Comparison of ENCODE assay signal across 28 cellular contexts in the genomic region with DNA sequence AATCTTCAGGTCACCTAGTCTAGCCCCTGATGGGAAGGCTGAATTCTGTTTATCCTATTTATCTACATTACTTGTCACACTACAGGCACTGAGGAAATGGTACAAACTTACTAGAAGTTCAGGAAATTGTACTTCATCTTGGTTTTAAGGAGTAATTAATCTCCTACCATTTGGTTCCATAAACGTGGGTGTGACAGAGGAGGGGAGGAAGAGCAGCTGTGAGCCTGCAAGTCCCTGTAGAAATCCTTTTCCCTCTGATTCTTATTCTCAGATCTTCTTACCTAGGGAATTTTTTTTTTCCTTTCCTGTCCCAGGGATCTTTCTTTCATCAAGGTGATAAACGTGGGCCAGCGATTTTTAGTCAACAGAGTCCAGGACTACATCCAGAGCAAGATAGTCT. TPM values are rescaled to one million over a fixed set of nuclear protein-coding genes. Genes with fewer than 3 reads are reported as not detected.
DNase-seq lines count a peak whose midpoint lies in the region; ATAC-seq, FAIRE-seq and TF ChIP-seq lines count a peak whose summit lies in the region.
"Had no signal": no experiment of that assay in that cellular context is flagged by ENCODE, and none has a peak within 500 bp of the region (broad histone marks: within the 10 kb centered on the region; RNA-seq: fewer than 3 reads in every experiment).

No MANE protein-coding gene starts in this region.

- peaks cover 6% of the 10 kb centered on the region for H3K4me1 Mint-ChIP-seq in nephron
- H3K4me1 Mint-ChIP-seq: GM23338 had no signal

- H3K36me3 Mint-ChIP-seq in nephron (ENCODE audit: low read depth): peaks cover 50% of the 10 kb centered on the region

- in situ Hi-C loops in transverse colon (cut with MboI; ENCODE audit: low pct_ligation_motif_present in 1 of 4, low pct_unique_long_range_greater_than_20kb in 1 of 4, low sequenced_read_pairs in 3 of 4): no loop called here

- H3K27ac ChIP-seq in heart left ventricle (peak overlapping the region in 7 of 12 donors; percentile 3 to 85 (median 34)), kidney (ENCODE audit: low read depth in 2 of 2, low read length in 2 of 2) (peak overlapping the region; percentile 18 to 44), transverse colon (peak overlapping the region; percentile 81 to 86 (median 84))
- H3K27ac ChIP-seq: 22Rv1; BLaER1 treated with 17β-estradiol and CSF1 and Interleukin-3, amounts not matched to agents 10 nM and 100 nM; SJCRH30 had no signal

- no peak for TF ChIP-seq EP300 in transverse colon (IDR thresholded peaks at IDR 0.05; ENCODE audit: low read depth)

- no peak overlapping the region for H3K9ac ChIP-seq in kidney (ENCODE audit: low read length in 2 of 2)
- H3K9ac ChIP-seq: BLaER1 treated with 17β-estradiol and CSF1 and Interleukin-3, amounts not matched to agents 10 nM and 100 nM had no signal

- no peak for DNase-seq in heart left ventricle
- no peak for DNase-seq in cardiac septum (ENCODE audit: low spot score)
- no peak for DNase-seq in kidney
- no peak for DNase-seq in transverse colon
- no peak for DNase-seq in NCI-H69 (lab: John Stamatoyannopoulos, UW)
- DNase-seq: ACHN; Caco-2; CD4-positive, alpha-beta memory T cell; DMS 273 treated with DMSO at 0.1 percent for 48 hours; DMS79 treated with DMSO at 0.1 percent for 48 hours; HCEC 1CT; Karpas-422; MV-4-11; NCI-H1694; NCI-H2081; NCI-H2171; NCI-H524 treated with DMSO at 0.1 percent for 48 hours; SJCRH30 had no signal

- H3K36me3 ChIP-seq in heart left ventricle (peaks cover 0 to 95% (median 86%) of the 10 kb centered on the region in 9 donors), kidney (ENCODE audit: control insufficient read depth in 1 of 2, insufficient read depth in 2 of 2, low read length in 2 of 2) (peaks cover 58 to 74% of the 10 kb centered on the region in 2 donors), transverse colon (peaks cover 0 to 38% (median 7%) of the 10 kb centered on the region in 4 donors)
- H3K36me3 ChIP-seq: BLaER1 treated with 17β-estradiol and CSF1 and Interleukin-3, amounts not matched to agents 10 nM and 100 nM; SJCRH30 had no signal

- intact Hi-C loops in heart left ventricle (cut with DNase I) (no loop called here), cardiac septum (cut with DNase I) (loop anchor here (5.0 kb wide), 1 partner anchor 45 kb away; no protein-coding TSS in a partner anchor), kidney (cut with DNase I) (no loop called here), transverse colon (cut with DNase I; ENCODE audit: low total_unique reads) (no loop called here)

- peaks cover 0 to 56% (median 8%) of the 10 kb centered on the region in 12 donors for H3K4me1 ChIP-seq in heart left ventricle
- peaks cover 13 to 17% of the 10 kb centered on the region in 2 donors for H3K4me1 ChIP-seq in kidney (ENCODE audit: control insufficient read depth in 1 of 2, insufficient read depth in 1 of 2, low read depth in 1 of 2, low read length in 2 of 2)
- peaks cover 6 to 43% (median 24%) of the 10 kb centered on the region in 4 donors for H3K4me1 ChIP-seq in transverse colon
- H3K4me1 ChIP-seq: Caco-2, SJCRH30 had no signal

- peak overlapping the region in 4 of 12 donors; percentile 40 to 56 (median 44) for H3K4me3 ChIP-seq in heart left ventricle
- no peak overlapping the region for H3K4me3 ChIP-seq in kidney (ENCODE audit: low read length in 2 of 2)
- H3K4me3 ChIP-seq in transverse colon: peak overlapping the region in 1 of 4 donors; percentile 23
- H3K4me3 ChIP-seq: BLaER1 treated with 17β-estradiol and CSF1 and Interleukin-3, amounts not matched to agents 10 nM and 100 nM; GM23338; SJCRH30 had no signal

- 51 to 60% (median 55%) methylated on average over 3 of the region's 3 CpGs for WGBS in heart left ventricle, 4 donors
- 31 to 34% methylated on average over 3 of the region's 3 CpGs for WGBS in transverse colon (ENCODE audit: low coverage in 1 of 2), 2 donors

- no peak for TF ChIP-seq CTCF in heart left ventricle (IDR thresholded peaks at IDR 0.05)
- no peak for TF ChIP-seq CTCF in kidney (IDR thresholded peaks at IDR 0.05; ENCODE audit: borderline replicate concordance, extremely low read depth, insufficient read depth)
- TF ChIP-seq CTCF in nephron (IDR thresholded peaks at IDR 0.05; ENCODE audit: unreplicated experiment in 3 of 3): no peak
- TF ChIP-seq CTCF in transverse colon (IDR thresholded peaks at IDR 0.05): no peak

- FAIRE-seq in kidney (lab: Jason Lieb, UNC): no peak
- FAIRE-seq: HTR-8/SVneo, RCC 7860 had no signal

- H3K27me3 ChIP-seq in heart left ventricle (no peaks in the 10 kb centered on the region), transverse colon (no peaks in the 10 kb centered on the region)
- H3K27me3 ChIP-seq: BLaER1 treated with 17β-estradiol and CSF1 and Interleukin-3, amounts not matched to agents 10 nM and 100 nM had no signal

- no peaks in the 10 kb centered on the region for H3K9me3 ChIP-seq in heart left ventricle
- no peaks in the 10 kb centered on the region for H3K9me3 ChIP-seq in kidney (ENCODE audit: control insufficient read depth in 1 of 2, low read length in 2 of 2)
- no peaks in the 10 kb centered on the region for H3K9me3 ChIP-seq in transverse colon
- H3K9me3 ChIP-seq: BLaER1 treated with 17β-estradiol and CSF1 and Interleukin-3, amounts not matched to agents 10 nM and 100 nM; Caco-2; SJCRH30 had no signal

- H3K4me3 Mint-ChIP-seq in nephron: peak overlapping the region in 1 of 3 experiments; percentile 1
- H3K4me3 Mint-ChIP-seq: CD4-positive, alpha-beta memory T cell; GM23338 had no signal

- H3K27me3 Mint-ChIP-seq in nephron (ENCODE audit: low read depth): no peaks in the 10 kb centered on the region
- H3K27me3 Mint-ChIP-seq: CD4-positive, alpha-beta memory T cell had no signal

- TF ChIP-seq POLR2A in heart left ventricle (IDR thresholded peaks at IDR 0.05) (no peak), transverse colon (IDR thresholded peaks at IDR 0.05) (no peak)

- ATAC-seq in heart left ventricle (no peak), GM21390 (IDR thresholded peaks at IDR 0.05; ENCODE audit: unreplicated experiment) (no peak), HG03342 (IDR thresholded peaks at IDR 0.05; ENCODE audit: unreplicated experiment) (no peak)
- ATAC-seq: GM23338 had no signal

- peak overlapping the region in 2 of 3 experiments; percentile 24 to 60 for H3K27ac Mint-ChIP-seq in nephron
- H3K27ac Mint-ChIP-seq: GM23338 had no signal

- H3K9me3 Mint-ChIP-seq in nephron: no peaks in the 10 kb centered on the region
- H3K9me3 Mint-ChIP-seq: CD4-positive, alpha-beta memory T cell; GM23338 had no signal

RNA-seq across cellular contexts. Expression of a gene that starts 14.1 kb away (rescaled TPM):
- total RNA-seq in heart left ventricle (100 to 1,000 TPM in 3 of 9 donors, 10 to 100 TPM in 6; 34.2 to 130 (median 64.0) TPM), cardiac septum (49.9 TPM), kidney (20.6 TPM), transverse colon (100 to 1,000 TPM in 1 of 4 donors, 10 to 100 TPM in 3; 84.2 to 155 (median 91.1) TPM)
- polyA plus RNA-seq in heart left ventricle (10 to 100 TPM; 16.0 to 45.7 TPM), kidney (ENCODE audit: insufficient read depth, low read depth, low replicate concordance) (21.7 TPM)

RNA-seq across cellular contexts. Expression of a gene that starts 16.2 kb away (rescaled TPM):
- total RNA-seq in heart left ventricle (1 to 10 TPM; 3.9 to 7.4 (median 6.1) TPM), cardiac septum (7.2 TPM), kidney (6.2 TPM), transverse colon (10 to 100 TPM in 2 of 4 donors, 1 to 10 TPM in 2; 9.0 to 17.5 (median 12.0) TPM)
- polyA plus RNA-seq in heart left ventricle (1 to 10 TPM; 1.9 to 4.5 TPM), kidney (ENCODE audit: insufficient read depth, low read depth, low replicate concordance) (2.7 TPM)

RNA-seq across cellular contexts. Expression of a gene that starts 21.5 kb away (rescaled TPM):
- total RNA-seq in heart left ventricle: 1 to 10 TPM in 2 of 9 donors, under 1 TPM in 1, not detected in 6; 0.20 to 3.3 (median 1.3) TPM
- polyA plus RNA-seq in heart left ventricle: not detected
- total RNA-seq in cardiac septum: 0.24 TPM
- 1.3 TPM for total RNA-seq in kidney
- polyA plus RNA-seq in kidney (ENCODE audit: insufficient read depth, low read depth, low replicate concordance): 0.49 TPM
- total RNA-seq in transverse colon: 10 to 100 TPM in 1 of 4 donors, 1 to 10 TPM in 2, not detected in 1; 3.7 to 16.8 (median 9.8) TPM
- total RNA-seq: GM23338, M059J, OCI-LY7, SJCRH30 had no signal
- polyA plus RNA-seq: GM23338 had no signal

RNA-seq across cellular contexts. Expression of a gene that starts 34.6 kb away (rescaled TPM):
- total RNA-seq in heart left ventricle (1 to 10 TPM in 3 of 9 donors, under 1 TPM in 6; 0.42 to 3.3 (median 0.85) TPM), cardiac septum (0.70 TPM), kidney (19.6 TPM), transverse colon (10 to 100 TPM; 25.7 to 41.2 (median 29.2) TPM)
- polyA plus RNA-seq in heart left ventricle (under 1 TPM; 0.08 to 0.28 TPM), kidney (ENCODE audit: insufficient read depth, low read depth, low replicate concordance) (11.9 TPM)
- total RNA-seq: M059J, OCI-LY7, SJCRH30 had no signal
- polyA plus RNA-seq: CD4-positive, alpha-beta memory T cell had no signal

RNA-seq across cellular contexts. Expression of a gene that starts 36.8 kb away (rescaled TPM):
- total RNA-seq in heart left ventricle (not detected), cardiac septum (not detected), kidney (45.7 TPM), transverse colon (1 to 10 TPM in 3 of 4 donors, not detected in 1; 2.2 to 4.4 (median 2.5) TPM)
- polyA plus RNA-seq in heart left ventricle (under 1 TPM in 1 of 2 donors, not detected in 1; 0.03 TPM), kidney (ENCODE audit: insufficient read depth, low read depth, low replicate concordance) (not detected)
- total RNA-seq: CD4-positive, alpha-beta memory T cell; GM23338; OCI-LY7 had no signal
- polyA plus RNA-seq: CD4-positive, alpha-beta memory T cell; GM23338 had no signal

Comparison
In these comparisons a context has a peak if more than half of its experiments do, and no peak if none do; other contexts are left out.
1. H3K27ac ChIP-seq: peak in every context shown above with its lines; median percentile 84 in transverse colon; 34 in heart left ventricle; 31 in kidney.